Comparison of ENCODE assay signal across 8 cellular contexts in the genomic region with DNA sequence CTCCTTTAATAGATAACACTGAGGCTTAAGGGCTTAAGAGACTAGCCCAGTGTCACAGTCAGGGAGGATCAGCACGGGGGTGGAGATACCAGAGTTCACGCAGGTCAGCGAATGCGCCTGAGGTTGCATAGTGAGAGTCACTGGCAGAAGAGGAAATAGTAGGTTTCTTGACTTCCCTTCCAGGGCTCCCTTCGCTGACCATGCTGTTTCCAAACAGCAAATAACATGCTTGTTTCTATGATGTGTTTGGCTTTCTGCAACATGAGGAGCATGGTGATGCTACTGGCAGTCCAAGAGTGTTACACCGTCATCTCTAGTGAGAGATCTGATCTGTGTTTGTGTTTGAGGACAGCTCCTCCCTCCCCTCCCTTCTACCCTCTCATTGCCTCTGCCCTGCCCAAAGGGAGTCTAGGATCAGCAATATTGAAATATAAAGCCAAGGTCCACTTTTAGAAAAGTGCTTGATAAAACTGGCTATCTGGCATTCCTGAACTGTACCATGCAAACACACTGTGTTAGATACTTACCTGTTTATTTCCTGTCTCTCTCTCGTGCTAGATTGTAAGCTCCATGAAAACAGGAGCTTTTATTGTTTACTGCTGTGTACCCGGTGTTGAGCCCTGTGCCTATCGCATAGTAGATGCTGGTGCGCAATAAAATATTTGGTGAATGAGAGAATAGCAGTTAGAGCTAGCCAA. TPM values are rescaled to one million over a fixed set of nuclear protein-coding genes. Genes with fewer than 3 reads are reported as not detected.
DNase-seq lines count a peak whose midpoint lies in the region; ATAC-seq, FAIRE-seq and TF ChIP-seq lines count a peak whose summit lies in the region.

No MANE protein-coding gene starts in this region.

- H3K9me3 ChIP-seq in BLaER1 (no peaks in the 10 kb centered on the region), HEK293 (ENCODE audit: control insufficient read depth, insufficient read depth, low read depth, low read length) (no peaks in the 10 kb centered on the region)

- peak overlapping the region; percentile 34 for H3K27ac Mint-ChIP-seq in stimulated activated naive B cell treated with anti-CD40 and anti-IgM and Interleukin-4, amounts not matched to agents 10 μg/mL and 1 μg/mL and 100 μg/mL, for 72 hours

- intact Hi-C loops in Right ventricle myocardium superior (cut with DNase I), result no loop called here

- no peak for FAIRE-seq in GM19239 (lab: Jason Lieb, UNC)

- POLR2A ChIA-PET in HEK293 (lab: Yijun Ruan, JAX), result interaction anchor here (3.1 kb wide), 1 partner anchor 13 kb away, joined by 24 read pairs; a partner anchor contains a TSS

- no peak for TF ChIP-seq CTCF in HEK293 (tag by site-specific recombination; IDR thresholded peaks at IDR 0.05)

- H3K27me3 ChIP-seq in BLaER1, result no peaks in the 10 kb centered on the region

- H3K9ac ChIP-seq in BLaER1, result no peak overlapping the region

- H3K4me3 Mint-ChIP-seq in stimulated activated naive B cell treated with anti-CD40 and anti-IgM and Interleukin-4, amounts not matched to agents 10 μg/mL and 1 μg/mL and 100 μg/mL, for 72 hours, result peak overlapping the region in 1 of 2 donors; percentile 13

- H3K4me3 ChIP-seq in BLaER1 (no peak overlapping the region), HEK293 (ENCODE audit: low read depth, low read length) (no peak overlapping the region)

- peaks cover 86% of the 10 kb centered on the region for H3K36me3 ChIP-seq in BLaER1
- peaks cover 0 to 57% of the 10 kb centered on the region in 2 experiments; a peak in 1 of 3 replicates for H3K36me3 ChIP-seq in HEK293 (ENCODE audit: control insufficient read depth in 2 of 2, insufficient read depth in 1 of 2, low read length in 2 of 2)

- peaks cover 44 to 75% of the 10 kb centered on the region in 2 donors for H3K4me1 Mint-ChIP-seq in stimulated activated naive B cell treated with anti-CD40 and anti-IgM and Interleukin-4, amounts not matched to agents 10 μg/mL and 1 μg/mL and 100 μg/mL, for 72 hours

- H3K9me3 Mint-ChIP-seq in stimulated activated naive B cell treated with anti-CD40 and anti-IgM and Interleukin-4, amounts not matched to agents 10 μg/mL and 1 μg/mL and 100 μg/mL, for 72 hours, result no peaks in the 10 kb centered on the region

- DNase-seq in SIG-M5 (lab: John Stamatoyannopoulos, UW) (peak; percentile 17), Right ventricle myocardium superior (peak; percentile 66), COLO668 (lab: John Stamatoyannopoulos, UW; ENCODE audit: unreplicated experiment) (no peak), NCI-H1092 treated with DMSO at 0.1 percent for 48 hours (lab: John Stamatoyannopoulos, UW) (no peak), GM19239 (ENCODE audit: insufficient read length, low spot score) (no peak)
- DNase-seq in stimulated activated naive B cell treated with anti-CD40 and anti-IgM and Interleukin-4, amounts not matched to agents 10 μg/mL and 1 μg/mL and 100 μg/mL, for 72 hours, result no peak

- peak; percentile 77 for ATAC-seq in Right ventricle myocardium superior (ENCODE audit: poor library complexity)
- ATAC-seq in stimulated activated naive B cell treated with anti-CD40 and anti-IgM and Interleukin-4, amounts not matched to agents 10 μg/mL and 1 μg/mL and 100 μg/mL, for 72 hours (replicated peaks), result peak; percentile 89 to 91

- H3K4me1 ChIP-seq in BLaER1 (peaks cover 100% of the 10 kb centered on the region), HEK293 (ENCODE audit: control insufficient read depth, insufficient read depth, low read length) (no peaks in the 10 kb centered on the region)

- H4K20me1 ChIP-seq in BLaER1, result peaks cover 100% of the 10 kb centered on the region

- no peaks in the 10 kb centered on the region for H3K27me3 Mint-ChIP-seq in stimulated activated naive B cell treated with anti-CD40 and anti-IgM and Interleukin-4, amounts not matched to agents 10 μg/mL and 1 μg/mL and 100 μg/mL, for 72 hours

- H3K4me2 ChIP-seq in BLaER1, result peak overlapping the region; percentile 94

- peak overlapping the region; percentile 36; the same call in 1 of the 2 replicates for H3K27ac ChIP-seq in BLaER1
- H3K27ac ChIP-seq in HEK293 (ENCODE audit: extremely low read depth, low read depth, low read length), result no peak overlapping the region

- peaks cover 36 to 64% of the 10 kb centered on the region in 2 donors for H3K36me3 Mint-ChIP-seq in stimulated activated naive B cell treated with anti-CD40 and anti-IgM and Interleukin-4, amounts not matched to agents 10 μg/mL and 1 μg/mL and 100 μg/mL, for 72 hours

- CTCF ChIA-PET in HEK293 (lab: Yijun Ruan, JAX), result no interaction called here

TF ChIP-seq in HEK293, 187 proteins besides CTCF, POLR2A, EP300 and RAD21:
- TF ChIP-seq, protein P1, sequence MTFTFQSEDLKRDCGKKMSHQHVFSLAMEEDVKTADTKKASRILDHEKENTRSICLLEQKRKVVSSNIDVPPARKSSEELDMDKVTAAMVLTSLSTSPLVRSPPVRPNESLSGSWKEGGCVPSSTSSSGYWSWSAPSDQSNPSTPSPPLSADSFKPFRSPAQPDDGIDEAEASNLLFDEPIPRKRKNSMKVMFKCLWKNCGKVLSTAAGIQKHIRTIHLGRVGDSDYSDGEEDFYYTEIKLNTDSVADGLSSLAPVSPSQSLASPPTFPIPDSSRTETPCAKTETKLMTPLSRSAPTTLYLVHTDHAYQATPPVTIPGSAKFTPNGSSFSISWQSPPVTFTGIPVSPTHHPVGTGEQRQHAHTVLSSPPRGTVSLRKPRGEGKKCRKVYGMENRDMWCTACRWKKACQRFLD (tag by site-specific recombination; IDR thresholded peaks at IDR 0.05), result no peak
- TF ChIP-seq ZNF792 (tag by site-specific recombination; IDR thresholded peaks at IDR 0.05), result no peak
- TF ChIP-seq ZNF394 (tag by site-specific recombination; IDR thresholded peaks at IDR 0.05; ENCODE audit: borderline replicate concordance), result no peak
- no peak for TF ChIP-seq ZNF239 (tag by site-specific recombination; IDR thresholded peaks at IDR 0.05)
- TF ChIP-seq TRIM28 (IDR thresholded peaks at IDR 0.05; ENCODE audit: borderline replicate concordance, low read length), result peak; percentile 93; the same call in 1 of the 2 replicates
- TF ChIP-seq RBAK (tag by site-specific recombination; IDR thresholded peaks at IDR 0.05), result no peak
- TF ChIP-seq ZNF184 (tag by site-specific recombination; IDR thresholded peaks at IDR 0.05), result no peak

RNA-seq across cellular contexts. Expression of a gene that starts 12.3 kb away (rescaled TPM):
- total RNA-seq in Right ventricle myocardium superior, result 12.8 TPM

Comparison
In these comparisons a context has a peak if more than half of its experiments do, and no peak if none do; other contexts are left out.
1. DNase-seq: peak in SIG-M5 (single experiment) and Right ventricle myocardium superior (single experiment); none in stimulated activated naive B cell treated with anti-CD40 and anti-IgM and Interleukin-4, amounts not matched to agents 10 μg/mL and 1 μg/mL and 100 μg/mL, for 72 hours (single experiment), COLO668 (single experiment), NCI-H1092 treated with DMSO at 0.1 percent for 48 hours (single experiment) and GM19239 (single experiment).